In the genomic region with DNA sequence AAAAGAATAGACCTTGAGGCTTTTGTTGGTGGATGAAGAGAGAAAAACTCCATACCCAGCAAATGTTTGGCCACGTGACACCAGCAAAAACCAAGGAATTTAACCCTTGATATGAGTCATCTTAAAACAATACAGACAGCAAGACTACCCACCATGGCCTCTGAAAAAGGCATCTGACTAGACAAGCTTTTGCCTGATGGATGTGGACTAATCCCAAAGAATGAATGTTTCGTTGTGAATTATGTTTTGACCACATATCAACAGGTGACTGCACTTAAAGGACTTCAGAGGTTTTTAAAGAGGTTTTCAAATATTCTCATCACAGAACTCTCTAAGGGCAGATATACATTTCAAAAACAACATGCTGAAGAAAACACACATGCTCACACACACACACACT, we compare ENCODE assay signal across 15 cellular contexts. TPM values are rescaled to one million over a fixed set of nuclear protein-coding genes. Genes with fewer than 3 reads are reported as not detected.
A peak's percentile ranks its signal among the peaks of the same experiment; 100 is the strongest.
DNase-seq lines count a peak whose midpoint lies in the region; ATAC-seq and TF ChIP-seq lines count a peak whose summit lies in the region.
"Had no signal": no experiment of that assay in that cellular context is flagged by ENCODE, and none has a peak within 500 bp of the region (broad histone marks: within the 10 kb centered on the region; RNA-seq: fewer than 3 reads in every experiment).

No MANE protein-coding gene starts in this region.

- in situ Hi-C loops in GM23248 (cut with MboI): no loop called here

- POLR2A ChIA-PET in activated CD4-positive, alpha-beta T cell treated with anti-CD3 and anti-CD28 coated beads for 36 hours (lab: Charles Lee): no interaction called here

- H3K9me2 ChIP-seq in GM23248 (ENCODE audit: insufficient read depth): no peaks in the 10 kb centered on the region

- H3K27me3 ChIP-seq in GM23248 (replicated peaks; ENCODE audit: insufficient read depth): no peaks in the 10 kb centered on the region

- DNase-seq in GM23248: peak; percentile 73
- peak; percentile 7 for DNase-seq in RKO (ENCODE audit: low spot score)
- DNase-seq in pulmonary artery endothelial cell (ENCODE audit: low read depth, low spot score): peak; percentile 15
- no peak for DNase-seq in GOT3 (lab: John Stamatoyannopoulos, UW)
- no peak for DNase-seq in lower leg skin (ENCODE audit: low spot score in 2 of 2)
- no peak for DNase-seq in activated CD4-positive, alpha-beta T cell treated with anti-CD3 and anti-CD28 coated beads for 36 hours
- DNase-seq: activated CD4-positive, alpha-beta memory T cell treated with anti-CD3 and anti-CD28 coated beads, Interleukin-2, amount 10 ng/mL, durations not matched to agents 7 days and 5 days; cerebellar nuclear complex; immature natural killer cell; naive B cell; substantia nigra; T1000 had no signal

- no peaks in the 10 kb centered on the region for H3K27me3 Mint-ChIP-seq in activated CD4-positive, alpha-beta T cell treated with anti-CD3 and anti-CD28 coated beads for 36 hours

- WGBS in GM23248 (ENCODE audit: low coverage in 1 of 2, low lambda C conversion rate in 2 of 2, missing lambda C conversion rate in 2 of 2), 2 experiments: 17 to 22% methylated on average over 2 of the region's 2 CpGs
- 64 to 66% methylated on average over 2 of the region's 2 CpGs for WGBS in lower leg skin, 2 donors

- H3K36me3 ChIP-seq in GM23248 (ENCODE audit: low read depth): no peaks in the 10 kb centered on the region

- no peak for TF ChIP-seq CTCF in lower leg skin (IDR thresholded peaks at IDR 0.05)

- H3K4me3 ChIP-seq in GM23248 (no peak overlapping the region), lower leg skin (ENCODE audit: low read depth, poor library complexity, severe bottlenecking) (no peak overlapping the region)

- no peak for TF ChIP-seq POLR2A in lower leg skin (IDR thresholded peaks at IDR 0.05)

- no peaks in the 10 kb centered on the region for H3K4me1 Mint-ChIP-seq in activated CD4-positive, alpha-beta T cell treated with anti-CD3 and anti-CD28 coated beads for 36 hours
- H3K4me1 Mint-ChIP-seq: activated CD4-positive, alpha-beta memory T cell treated with anti-CD3 and anti-CD28 coated beads, Interleukin-2, amount 10 ng/mL, durations not matched to agents 7 days and 5 days; immature natural killer cell; naive B cell had no signal

- H3K27ac Mint-ChIP-seq in activated CD4-positive, alpha-beta T cell treated with anti-CD3 and anti-CD28 coated beads for 36 hours: no peak overlapping the region
- H3K27ac Mint-ChIP-seq: activated CD4-positive, alpha-beta memory T cell treated with anti-CD3 and anti-CD28 coated beads, Interleukin-2, amount 10 ng/mL, durations not matched to agents 7 days and 5 days; immature natural killer cell; naive B cell had no signal

- H4K20me1 ChIP-seq in GM23248 (ENCODE audit: insufficient read depth): no peaks in the 10 kb centered on the region

- CTCF ChIA-PET in activated CD4-positive, alpha-beta T cell treated with anti-CD3 and anti-CD28 coated beads for 36 hours (lab: Charles Lee): interaction anchor here (0.7 kb wide), 1 partner anchor 10 kb away, joined by 3 read pairs; no protein-coding TSS in a partner anchor

- H3K9ac ChIP-seq in GM23248: no peak overlapping the region

- H3K9me3 Mint-ChIP-seq in activated CD4-positive, alpha-beta T cell treated with anti-CD3 and anti-CD28 coated beads for 36 hours (ENCODE audit: low read depth): no peaks in the 10 kb centered on the region
- H3K9me3 Mint-ChIP-seq: activated CD4-positive, alpha-beta memory T cell treated with anti-CD3 and anti-CD28 coated beads, Interleukin-2, amount 10 ng/mL, durations not matched to agents 7 days and 5 days; immature natural killer cell; naive B cell had no signal

- H3K36me3 Mint-ChIP-seq in activated CD4-positive, alpha-beta T cell treated with anti-CD3 and anti-CD28 coated beads for 36 hours (ENCODE audit: low read depth): no peaks in the 10 kb centered on the region
- H3K36me3 Mint-ChIP-seq: immature natural killer cell, naive B cell had no signal

- intact Hi-C loops in lower leg skin (cut with DNase I; ENCODE audit: low total_unique reads): no loop called here
- intact Hi-C loops in activated CD4-positive, alpha-beta T cell treated with anti-CD3 and anti-CD28 coated beads for 36 hours (cut with DNase I, micrococcal nuclease): no loop called here

- H3K27ac ChIP-seq in GM23248: no peak overlapping the region

- H3F3A ChIP-seq in GM23248 (ENCODE audit: insufficient read depth): 0 out of 2 replicates have a peak, but pooled peaks cover 10% of the 10 kb centered on the region

- peak; percentile 43 for ATAC-seq in esophagus mucosa
- no peak for ATAC-seq in HG03469 (IDR thresholded peaks at IDR 0.05; ENCODE audit: unreplicated experiment)
- ATAC-seq in activated CD4-positive, alpha-beta T cell treated with anti-CD3 and anti-CD28 coated beads for 36 hours: no peak
- ATAC-seq: sciatic nerve had no signal

- peaks cover 35% of the 10 kb centered on the region for H3K4me1 ChIP-seq in GM23248 (ENCODE audit: insufficient read depth)

- no peak overlapping the region for H3K4me2 ChIP-seq in GM23248 (ENCODE audit: unreplicated experiment)

- no peaks in the 10 kb centered on the region for H3K9me3 ChIP-seq in GM23248 (ENCODE audit: low read depth)

- H3K4me3 Mint-ChIP-seq in activated CD4-positive, alpha-beta T cell treated with anti-CD3 and anti-CD28 coated beads for 36 hours: no peak overlapping the region
- H3K4me3 Mint-ChIP-seq: activated CD4-positive, alpha-beta memory T cell treated with anti-CD3 and anti-CD28 coated beads, Interleukin-2, amount 10 ng/mL, durations not matched to agents 7 days and 5 days; immature natural killer cell; naive B cell had no signal

- H2AFZ ChIP-seq in GM23248: no peak overlapping the region

- no peaks in the 10 kb centered on the region for H3K79me2 ChIP-seq in GM23248 (ENCODE audit: insufficient read depth)

RNA-seq across cellular contexts. Expression of gene SLC1A3, which starts 33.0 kb away (rescaled TPM):
- 1.8 and 2.5 TPM in 2 replicates for total RNA-seq in GM23248 (2014; rRNA removed; shearing (Covaris generic))
- 1.7 and 2.3 TPM in 2 replicates for polyA plus RNA-seq in GM23248 (2016; fragmentation: Nextera tagmentation; extraction: Ambion mirVana)
- 14.7 TPM for total RNA-seq in esophagus mucosa
- 0.07 TPM in 1 of 2 replicates, not detected in the other for total RNA-seq in pulmonary artery endothelial cell
- 10 to 100 TPM; 10.1 to 17.7 (median 12.9) TPM for total RNA-seq in lower leg skin
- total RNA-seq in activated CD4-positive, alpha-beta T cell treated with anti-CD3 and anti-CD28 coated beads for 36 hours: under 1 TPM; 0.16 TPM
- total RNA-seq: activated CD4-positive, alpha-beta memory T cell treated with anti-CD3 and anti-CD28 coated beads, Interleukin-2, amount 10 ng/mL, durations not matched to agents 7 days and 5 days had no signal

Comparison
In these comparisons a context has a peak if more than half of its experiments do, and no peak if none do; other contexts are left out.
1. DNase-seq: peak in GM23248 (single experiment), RKO (single experiment) and pulmonary artery endothelial cell (single experiment); none in GOT3 (single experiment), lower leg skin (0 of 2) and activated CD4-positive, alpha-beta T cell treated with anti-CD3 and anti-CD28 coated beads for 36 hours (single experiment).